ENCODE assay signal across 25 cellular contexts in the genomic region with DNA sequence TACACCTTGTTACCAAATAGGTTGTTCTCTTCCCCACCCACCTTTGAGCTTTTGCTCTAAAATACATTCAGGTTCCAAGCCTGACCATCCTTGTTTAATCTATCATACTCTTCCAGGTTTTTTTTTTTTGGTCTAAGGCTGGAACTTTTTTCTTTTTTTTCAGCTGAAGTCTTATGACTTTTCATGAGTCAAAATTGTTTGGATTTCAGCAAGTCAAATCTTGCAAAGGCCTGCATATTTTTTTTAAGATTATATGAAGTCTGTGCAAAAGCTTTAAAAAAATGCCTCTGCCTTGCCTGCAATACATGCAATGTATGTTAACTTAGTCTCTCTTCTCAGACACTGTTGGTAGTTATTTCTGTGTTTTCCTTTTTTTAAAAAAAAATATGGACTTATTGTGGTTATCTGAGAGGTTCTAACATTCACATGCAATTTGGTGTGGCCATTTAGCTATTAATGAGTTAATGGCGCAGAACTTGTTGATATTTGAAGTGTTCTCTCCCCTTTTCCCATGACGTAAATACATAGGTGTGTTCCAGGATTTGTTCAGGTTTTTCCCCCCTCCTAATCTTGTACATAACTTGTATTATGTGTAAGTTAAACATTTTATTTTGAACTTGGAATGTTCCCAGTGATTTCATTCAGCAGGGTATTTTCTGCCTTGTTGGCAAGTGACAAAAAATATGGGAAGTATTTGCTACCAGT. TPM values are rescaled to one million over a fixed set of nuclear protein-coding genes. Genes with fewer than 3 reads are reported as not detected.
A peak's percentile ranks its signal among the peaks of the same experiment; 100 is the strongest.
DNase-seq lines count a peak whose midpoint lies in the region; ATAC-seq, FAIRE-seq and TF ChIP-seq lines count a peak whose summit lies in the region.
"Had no signal": no experiment of that assay in that cellular context is flagged by ENCODE, and none has a peak within 500 bp of the region (broad histone marks: within the 10 kb centered on the region; RNA-seq: fewer than 3 reads in every experiment).

No MANE protein-coding gene starts in this region.

- H3K27me3 Mint-ChIP-seq in activated T-cell treated with anti-CD3 and anti-CD28 coated beads, Interleukin-2, amount 50 U/mL, for 72 hours (ENCODE audit: low read depth) = no peaks in the 10 kb centered on the region
- no peaks in the 10 kb centered on the region for H3K27me3 Mint-ChIP-seq in activated T-cell treated with anti-CD3 and anti-CD28 coated beads, Interleukin-2, amount 50 U/mL, for 24 hours
- H3K27me3 Mint-ChIP-seq: CD8-positive, alpha-beta memory T cell had no signal

- H3K4me3 Mint-ChIP-seq in activated T-cell treated with anti-CD3 and anti-CD28 coated beads, Interleukin-2, amount 50 U/mL, for 72 hours = no peak overlapping the region
- no peak overlapping the region for H3K4me3 Mint-ChIP-seq in activated T-cell treated with anti-CD3 and anti-CD28 coated beads, Interleukin-2, amount 50 U/mL, for 24 hours
- H3K4me3 Mint-ChIP-seq: CD8-positive, alpha-beta memory T cell had no signal

- H3K9me3 Mint-ChIP-seq in activated T-cell treated with anti-CD3 and anti-CD28 coated beads, Interleukin-2, amount 50 U/mL, for 72 hours = no peaks in the 10 kb centered on the region
- no peaks in the 10 kb centered on the region for H3K9me3 Mint-ChIP-seq in activated T-cell treated with anti-CD3 and anti-CD28 coated beads, Interleukin-2, amount 50 U/mL, for 24 hours
- H3K9me3 Mint-ChIP-seq: CD8-positive, alpha-beta memory T cell had no signal

- H3K36me3 ChIP-seq in keratinocyte (ENCODE audit: control insufficient read depth in 2 of 2, extremely low read depth in 1 of 2, insufficient read depth in 2 of 2, low read length in 2 of 2) = peaks cover 2 to 8% of the 10 kb centered on the region in 2 experiments

- no peak overlapping the region for H3K9ac ChIP-seq in keratinocyte (ENCODE audit: control insufficient read depth, extremely low read depth, insufficient read depth, low read length)

- TF ChIP-seq CTCF in choroid plexus epithelial cell (conservative IDR thresholded peaks at IDR 0.05; ENCODE audit: low read depth, low read length) (no peak), keratinocyte (optimal IDR thresholded peaks at IDR 0.05 in 1 of 3, IDR thresholded peaks at IDR 0.05 in 1 of 3, conservative IDR thresholded peaks at IDR 0.05 in 1 of 3; ENCODE audit: extremely low read depth in 1 of 3, insufficient read depth in 2 of 3, low read length in 3 of 3) (no peak)

- no peaks in the 10 kb centered on the region for H4K20me1 ChIP-seq in keratinocyte (ENCODE audit: control insufficient read depth, extremely low read depth, insufficient read depth, low read length)

- no peaks in the 10 kb centered on the region for H3K9me1 ChIP-seq in keratinocyte (ENCODE audit: control insufficient read depth, extremely low read depth, insufficient read depth, low read length)

- no peak overlapping the region for H3K27ac ChIP-seq in keratinocyte (ENCODE audit: control insufficient read depth, insufficient read depth, low read length)

- ATAC-seq in activated T-cell treated with anti-CD3 and anti-CD28 coated beads, Interleukin-2, amount 50 U/mL, for 72 hours (replicated peaks in 1 of 2) = no peak
- no peak for ATAC-seq in HG03469 (IDR thresholded peaks at IDR 0.05; ENCODE audit: unreplicated experiment)
- ATAC-seq: K562, Panc1 had no signal

- no peaks in the 10 kb centered on the region for H3K9me3 ChIP-seq in keratinocyte (ENCODE audit: control insufficient read depth, low read depth, low read length)

- H2AFZ ChIP-seq in keratinocyte (ENCODE audit: control insufficient read depth, low read length) = no peak overlapping the region

- H3K79me2 ChIP-seq in keratinocyte (ENCODE audit: control insufficient read depth, insufficient read depth, low read length) = no peaks in the 10 kb centered on the region

- no peak for FAIRE-seq in keratinocyte (lab: Jason Lieb, UNC)
- FAIRE-seq: GM19239, K562 had no signal

- H3K4me3 ChIP-seq in choroid plexus epithelial cell (ENCODE audit: low read depth, low read length) (no peak overlapping the region), keratinocyte (ENCODE audit: control insufficient read depth in 2 of 3, extremely low read depth in 1 of 3, insufficient read depth in 2 of 3, low read depth in 1 of 3, low read length in 3 of 3) (no peak overlapping the region)
- H3K4me3 ChIP-seq: K562 had no signal

- no peak for DNase-seq in activated T-cell treated with anti-CD3 and anti-CD28 coated beads, Interleukin-2, amount 50 U/mL, for 72 hours
- DNase-seq in activated T-cell treated with anti-CD3 and anti-CD28 coated beads, Interleukin-2, amount 50 U/mL, for 24 hours = no peak
- DNase-seq in choroid plexus epithelial cell (ENCODE audit: low read depth) (peak; percentile 24), keratinocyte (ENCODE audit: low read depth, low spot score) (no peak), stromal cell of bone marrow (ENCODE audit: low read depth) (peak; percentile 28), NCI-H526 (lab: John Stamatoyannopoulos, UW) (no peak), NCI-H2029 (lab: John Stamatoyannopoulos, UW) (no peak)
- DNase-seq: AML-193; C1 segment of cervical spinal cord; CD8-positive, alpha-beta memory T cell; EL; GF-D8; NCI-H1092 treated with DMSO at 0.1 percent for 48 hours; NCI-H1436 treated with DMSO at 0.1 percent for 48 hours; NCI-H1930; NCI-H2227 treated with DMSO at 0.1 percent for 48 hours; NCI-H510A treated with DMSO at 0.1 percent for 48 hours; NCI-H774; NK-92 treated with Interleukin-12 subunit alpha and Interleukin-12 subunit beta, amount 100 ng/mL, for 24 hours had no signal

- H3K27ac Mint-ChIP-seq in activated T-cell treated with anti-CD3 and anti-CD28 coated beads, Interleukin-2, amount 50 U/mL, for 72 hours = peak overlapping the region; percentile 57
- H3K27ac Mint-ChIP-seq in activated T-cell treated with anti-CD3 and anti-CD28 coated beads, Interleukin-2, amount 50 U/mL, for 24 hours = no peak overlapping the region
- H3K27ac Mint-ChIP-seq: CD8-positive, alpha-beta memory T cell had no signal

- H3K36me3 Mint-ChIP-seq in activated T-cell treated with anti-CD3 and anti-CD28 coated beads, Interleukin-2, amount 50 U/mL, for 72 hours (ENCODE audit: insufficient read depth in 2 of 2) = peaks cover 7 to 18% of the 10 kb centered on the region in 2 donors
- H3K36me3 Mint-ChIP-seq in activated T-cell treated with anti-CD3 and anti-CD28 coated beads, Interleukin-2, amount 50 U/mL, for 24 hours (ENCODE audit: low read depth) = peaks cover 97% of the 10 kb centered on the region

- H3K4me1 Mint-ChIP-seq in activated T-cell treated with anti-CD3 and anti-CD28 coated beads, Interleukin-2, amount 50 U/mL, for 72 hours (ENCODE audit: low read depth) = no peaks in the 10 kb centered on the region
- peaks cover 2% of the 10 kb centered on the region for H3K4me1 Mint-ChIP-seq in activated T-cell treated with anti-CD3 and anti-CD28 coated beads, Interleukin-2, amount 50 U/mL, for 24 hours (ENCODE audit: low read depth)

- peak overlapping the region; percentile 19 for H3K4me2 ChIP-seq in keratinocyte (ENCODE audit: control insufficient read depth, extremely low read depth, insufficient read depth, low read depth, low read length)

- dilution Hi-C loops in keratinocyte (cut with MboI; ENCODE audit: extremely low pct_ligation_motif_present, low sequenced_read_pairs) = no loop called here

- H3K4me1 ChIP-seq in keratinocyte (ENCODE audit: control insufficient read depth, extremely low read depth, insufficient read depth, low read length) = peaks cover 23% of the 10 kb centered on the region

- H3K27me3 ChIP-seq in keratinocyte (ENCODE audit: control insufficient read depth, extremely low read depth, insufficient read depth, low read length) = no peaks in the 10 kb centered on the region

RNA-seq across cellular contexts. Expression of gene CCKAR, which starts 58.7 kb away (rescaled TPM):
- total RNA-seq in activated T-cell treated with anti-CD3 and anti-CD28 coated beads, Interleukin-2, amount 50 U/mL, for 72 hours = not detected
- polyA plus RNA-seq in keratinocyte = not detected in 3 replicates
- not detected for polyA plus RNA-seq in keratinocyte (2011; ENCODE audit: low read depth)
- not detected in 2 replicates for polyA plus RNA-seq in keratinocyte (2011; cell fraction: cytosol; rRNA removed)
- not detected in 2 replicates for polyA plus RNA-seq in keratinocyte (2011; cell fraction: nucleus; rRNA removed)
- polyA plus RNA-seq in keratinocyte (2012; ENCODE audit: low replicate concordance) = not detected in 2 replicates
- not detected in 3 replicates for polyA minus RNA-seq in keratinocyte
- polyA minus RNA-seq in keratinocyte (2011; cell fraction: cytosol; rRNA and poly(A)+ RNA removed) = not detected
- polyA minus RNA-seq in keratinocyte (2011; cell fraction: nucleus; rRNA and poly(A)+ RNA removed) = not detected in 2 replicates
- total RNA-seq: A172; CD8-positive, alpha-beta memory T cell; H4; K562 had no signal
- polyA plus RNA-seq: CD8-positive, alpha-beta memory T cell; K562 had no signal

Comparison
In these comparisons a context has a peak if more than half of its experiments do, and no peak if none do; other contexts are left out.
1. DNase-seq: peak in choroid plexus epithelial cell (single experiment) and stromal cell of bone marrow (single experiment); none in activated T-cell treated with anti-CD3 and anti-CD28 coated beads, Interleukin-2, amount 50 U/mL, for 72 hours (0 of 2), activated T-cell treated with anti-CD3 and anti-CD28 coated beads, Interleukin-2, amount 50 U/mL, for 24 hours (single experiment), keratinocyte (single experiment), NCI-H526 (0 of 2) and NCI-H2029 (single experiment).